Comparison of ENCODE assay signal across 8 cellular contexts in the genomic region with DNA sequence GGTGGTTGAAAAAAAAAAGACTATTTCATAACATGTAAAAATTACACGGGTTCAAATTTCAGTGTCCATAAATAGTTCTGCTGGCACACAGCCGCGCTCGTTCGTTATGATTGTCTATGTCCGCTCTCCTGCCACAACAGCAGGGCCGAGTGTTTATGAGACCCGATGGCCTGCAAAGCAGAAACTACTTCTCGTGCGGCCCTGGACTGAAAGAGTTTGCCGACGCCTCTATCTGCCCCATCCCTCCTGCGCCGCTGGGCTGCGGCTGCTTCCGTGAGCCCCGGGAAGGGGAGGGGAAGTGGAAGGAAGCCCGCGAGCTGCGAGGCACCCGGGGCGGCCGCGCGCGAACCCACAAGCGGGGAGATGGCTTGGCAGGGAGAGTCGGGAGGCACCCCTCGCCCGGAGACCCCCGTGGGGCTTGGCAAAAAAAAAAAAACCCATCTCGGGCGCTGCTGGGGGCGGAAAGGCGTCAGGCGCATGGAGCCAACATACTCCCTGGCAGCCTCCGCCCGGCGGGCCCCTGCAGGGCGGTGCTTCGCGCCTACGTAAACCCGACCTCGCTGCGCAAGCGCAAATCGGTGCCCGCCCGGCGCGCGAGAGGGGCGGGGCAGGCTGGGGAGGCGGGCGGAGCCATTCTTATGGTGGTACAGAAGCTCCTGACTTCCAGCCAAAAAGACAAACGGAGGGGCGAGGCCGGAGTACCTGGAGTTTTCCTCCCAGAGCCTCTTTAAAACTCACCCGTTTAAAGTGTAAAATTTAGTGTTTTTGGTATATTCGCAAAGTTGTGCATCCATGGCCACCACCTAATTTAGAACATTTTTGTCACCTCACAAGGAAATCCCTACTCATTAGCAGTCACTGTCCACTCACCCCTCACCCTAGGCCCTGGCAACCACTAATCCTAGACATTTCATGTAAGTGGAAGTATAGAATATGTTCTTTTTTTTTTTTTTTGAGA. TPM values are rescaled to one million over a fixed set of nuclear protein-coding genes. Genes with fewer than 3 reads are reported as not detected.
DNase-seq lines count a peak whose midpoint lies in the region; ATAC-seq and TF ChIP-seq lines count a peak whose summit lies in the region.

No MANE protein-coding gene starts in this region.

- no peak for TF ChIP-seq CTCF in lower leg skin (IDR thresholded peaks at IDR 0.05)

- peak; percentile 85 for ATAC-seq in GM19328 (IDR thresholded peaks at IDR 0.05; ENCODE audit: unreplicated experiment)
- ATAC-seq in HG03469 (IDR thresholded peaks at IDR 0.05; ENCODE audit: unreplicated experiment), result peak; percentile 80

- intact Hi-C loops in lower leg skin (cut with DNase I; ENCODE audit: low total_unique reads), result no loop called here

- peak overlapping the region; percentile 47 for H3K4me3 ChIP-seq in lower leg skin (ENCODE audit: low read depth, poor library complexity, severe bottlenecking)

- DNase-seq in C1 segment of cervical spinal cord (lab: John Stamatoyannopoulos, UW), result peak in 13 of 14 donors; percentile 59 to 92 (median 86)
- DNase-seq in NCI-H748 (lab: John Stamatoyannopoulos, UW; ENCODE audit: unreplicated experiment), result peak; percentile 93
- peak; percentile 80 to 85 for DNase-seq in activated CD4-positive, alpha-beta T cell treated with anti-CD3 and anti-CD28 coated beads, Interleukin-2, amount 50 U/mL, for 24 hours (ENCODE audit: low read depth in 1 of 2, low spot score in 1 of 2)
- DNase-seq in dermis blood vessel endothelial cell, result peak; percentile 95
- DNase-seq in lower leg skin (ENCODE audit: low spot score in 2 of 2), result peak; percentile 89 to 98
- DNase-seq in stimulated activated CD4-positive, alpha-beta T cell treated with anti-CD3 and anti-CD28 coated beads, Interleukin-4, amount 100 ng/mL, for 4 hours, result peak; percentile 89 to 90

- peak in 1 of 2 donors; percentile 77 for TF ChIP-seq POLR2A in lower leg skin (IDR thresholded peaks at IDR 0.05)

- 0 to 1% methylated on average over 43 to 57 of the region's 61 CpGs for WGBS in lower leg skin, 2 donors

RNA-seq across cellular contexts. Expression of a gene that starts 8.3 kb away (rescaled TPM):
- total RNA-seq in dermis blood vessel endothelial cell, result 27.6 and 30.0 TPM in 2 replicates
- total RNA-seq in lower leg skin, result 10 to 100 TPM; 21.6 to 70.3 (median 45.3) TPM

RNA-seq across cellular contexts. Expression of a gene that starts 55.7 kb away (rescaled TPM):
- total RNA-seq in dermis blood vessel endothelial cell (31.3 and 42.7 TPM in 2 replicates), lower leg skin (10 to 100 TPM; 28.0 to 31.5 (median 29.6) TPM)

Comparison
In these comparisons a context has a peak if more than half of its experiments do, and no peak if none do; other contexts are left out.
1. Peak in every context shown above with its lines: DNase-seq, ATAC-seq and H3K4me3 ChIP-seq.